14 cellular contexts compared by ENCODE assay signal in genomic region chr7:113945018-113945938, GRCh38. TPM values are rescaled to one million over a fixed set of nuclear protein-coding genes. Genes with fewer than 3 reads are reported as not detected.
DNase-seq lines count a peak whose midpoint lies in the region; ATAC-seq and TF ChIP-seq lines count a peak whose summit lies in the region.
"Had no signal": no experiment of that assay in that cellular context is flagged by ENCODE, and none has a peak within 500 bp of the region (broad histone marks: within the 10 kb centered on the region; RNA-seq: fewer than 3 reads in every experiment).

No MANE protein-coding gene starts in this region.

- H3K4me3 ChIP-seq in dorsolateral prefrontal cortex, result no peak overlapping the region
- H3K4me3 ChIP-seq: HAP-1, pancreas had no signal

- H3K27me3 ChIP-seq in dorsolateral prefrontal cortex, result no peaks in the 10 kb centered on the region
- H3K27me3 ChIP-seq: pancreas had no signal

- no peak for TF ChIP-seq CTCF in dorsolateral prefrontal cortex (IDR thresholded peaks at IDR 0.05 in 54 of 56, conservative IDR thresholded peaks at IDR 0.05 in 2 of 56; ENCODE audit: low read depth in 1 of 56, partially characterized antibody in 56 of 56)

- CTCF ChIA-PET in HEK293T (lab: Yijun Ruan, JAX), result no interaction called here

- intact Hi-C loops in dorsolateral prefrontal cortex (cut with DNase I), result no loop called here
- intact Hi-C loops in sciatic nerve (cut with DNase I), result no loop called here

- peak overlapping the region in 51 of 59 donors; percentile 1 to 87 (median 70) for H3K27ac ChIP-seq in dorsolateral prefrontal cortex
- H3K27ac ChIP-seq: pancreas had no signal

- no peak for ATAC-seq in sciatic nerve
- no peak for ATAC-seq in stimulated activated naive CD8-positive, alpha-beta T cell treated with anti-CD3 and anti-CD28 coated beads, Interleukin-15, Interleukin-2, amounts not matched to agents 100 U/mL and 50 U/mL, for 24 hours
- ATAC-seq: left lobe of liver, pancreas had no signal

- DNase-seq in HPDE6-E6E7 (ENCODE audit: extremely low spot score) (peak; percentile 38), NCI-H345 treated with DMSO at 0.1 percent for 48 hours (lab: John Stamatoyannopoulos, UW; ENCODE audit: unreplicated experiment) (peak; percentile 3), dorsolateral prefrontal cortex (peak in 9 of 10 donors; percentile 32 to 82 (median 63)), putamen (ENCODE audit: low spot score) (peak; percentile 49), HUDEP-2 (lab: John Stamatoyannopoulos, UW; ENCODE audit: unreplicated experiment in 76 of 76) (no peak), sciatic nerve (ENCODE audit: low spot score) (no peak), HEK293T (ENCODE audit: extremely low spot score) (no peak)
- DNase-seq in stimulated activated naive CD8-positive, alpha-beta T cell treated with anti-CD3 and anti-CD28 coated beads, Interleukin-15, Interleukin-2, amounts not matched to agents 100 U/mL and 50 U/mL, for 24 hours, result no peak
- DNase-seq: activated CD8-positive, alpha-beta memory T cell treated with anti-CD3 and anti-CD28 coated beads, Interleukin-2, amount 50 U/mL, for 4 hours; NCI-H1436 treated with DMSO at 0.1 percent for 48 hours; pancreas; SHP77 treated with DMSO at 0.1 percent for 48 hours had no signal

- POLR2A ChIA-PET in HEK293T (lab: Yijun Ruan, JAX), result no interaction called here

TF ChIP-seq in HEK293T, 16 proteins besides CTCF, POLR2A, EP300 and RAD21:
- TF ChIP-seq CTBP1 (IDR thresholded peaks at IDR 0.05; ENCODE audit: borderline replicate concordance) (no peak), L3MBTL2 (conservative IDR thresholded peaks at IDR 0.05) (no peak), ZNF384 (IDR thresholded peaks at IDR 0.05) (no peak), ARNT (IDR thresholded peaks at IDR 0.05) (no peak), SUZ12 (IDR thresholded peaks at IDR 0.05) (no peak), BHLHE40 (IDR thresholded peaks at IDR 0.05; ENCODE audit: borderline replicate concordance) (no peak), LEF1 (IDR thresholded peaks at IDR 0.05; ENCODE audit: borderline replicate concordance) (no peak), FOXK2 (IDR thresholded peaks at IDR 0.05) (no peak)
TF ChIP-seq in HEK293T: peak in this region for 0.

RNA-seq across cellular contexts. Expression of gene PPP1R3A, which starts 26.5 kb away (rescaled TPM):
- total RNA-seq in dorsolateral prefrontal cortex (under 1 TPM in 1 of 120 experiments, not detected in 119; 0.12 TPM), sciatic nerve (not detected)
- total RNA-seq: left lobe of liver had no signal

Comparison
In these comparisons a context has a peak if more than half of its experiments do, and no peak if none do; other contexts are left out.
1. DNase-seq: peak in HPDE6-E6E7 (single experiment), NCI-H345 treated with DMSO at 0.1 percent for 48 hours (single experiment), dorsolateral prefrontal cortex (9 of 10) and putamen (single experiment); none in HUDEP-2 (0 of 76), sciatic nerve (single experiment), stimulated activated naive CD8-positive, alpha-beta T cell treated with anti-CD3 and anti-CD28 coated beads, Interleukin-15, Interleukin-2, amounts not matched to agents 100 U/mL and 50 U/mL, for 24 hours (single experiment) and HEK293T (single experiment).